ENCODE assay signal across 8 cellular contexts in genomic region chr16:12803203-12804093, GRCh38. TPM values are rescaled to one million over a fixed set of nuclear protein-coding genes. Genes with fewer than 3 reads are reported as not detected.
DNase-seq lines count a peak whose midpoint lies in the region; ATAC-seq and TF ChIP-seq lines count a peak whose summit lies in the region.

CPPED1 (minus strand) TSS chr16:12803887; CDS start chr16:12803776, 111 bp downstream.

- H3K27ac ChIP-seq in hepatocyte (peak within 1 kb of the TSS; percentile 97), vagina (peak within 1 kb of the TSS; percentile 70)

- no peaks in the 10 kb centered on the region for H3K36me3 ChIP-seq in hepatocyte (replicated peaks; ENCODE audit: insufficient read depth, low read depth)
- no peaks in the 10 kb centered on the region for H3K36me3 ChIP-seq in vagina

- H3K27me3 ChIP-seq in hepatocyte (no peaks in the 10 kb centered on the region), vagina (no peaks in the 10 kb centered on the region)

- peak; percentile 51 for DNase-seq in NCI-H187 treated with DMSO at 0.1 percent for 48 hours (lab: John Stamatoyannopoulos, UW)
- peak; percentile 87 for DNase-seq in T-helper 9 cell
- peak; percentile 72 for DNase-seq in astrocyte of the cerebellum (ENCODE audit: low read depth)
- peak; percentile 96 for DNase-seq in hepatocyte (ENCODE audit: low spot score)
- peak; percentile 79 for DNase-seq in renal cortical epithelial cell (ENCODE audit: low read depth)
- DNase-seq in vagina (ENCODE audit: extremely low spot score in 2 of 2), result peak in 1 of 2 donors; percentile 87

- H2AFZ ChIP-seq in hepatocyte, result peak within 1 kb of the TSS; percentile 78

- H3K79me2 ChIP-seq in hepatocyte, result peaks cover 36% of the 10 kb centered on the region

- peak; percentile 74 for ATAC-seq in HG02870 (IDR thresholded peaks at IDR 0.05; ENCODE audit: unreplicated experiment)

- in situ Hi-C loops in astrocyte of the cerebellum (cut with HindIII; ENCODE audit: low sequenced_read_pairs), result no loop called here

- H3K4me1 ChIP-seq in hepatocyte (ENCODE audit: insufficient read depth), result peaks cover 18% of the 10 kb centered on the region
- peaks cover 24% of the 10 kb centered on the region for H3K4me1 ChIP-seq in vagina

- TF ChIP-seq POLR2A in GM15510 (IDR thresholded peaks at IDR 0.05; ENCODE audit: borderline replicate concordance, extremely low read depth, insufficient read length) (peak; percentile 79), vagina (IDR thresholded peaks at IDR 0.05) (no peak)

- H3K4me2 ChIP-seq in hepatocyte, result peak within 1 kb of the TSS; percentile 85

- 5% methylated on average over 51 of the region's 56 CpGs for WGBS in hepatocyte (ENCODE audit: low lambda C conversion rate, missing lambda C conversion rate)

- no peaks in the 10 kb centered on the region for H3K9me2 ChIP-seq in hepatocyte (replicated peaks; ENCODE audit: insufficient read depth)

- H3K9me3 ChIP-seq in hepatocyte (ENCODE audit: low read depth) (no peaks in the 10 kb centered on the region), vagina (no peaks in the 10 kb centered on the region)

- intact Hi-C loops in vagina (cut with DNase I), result no loop called here

- no peak for TF ChIP-seq CTCF in astrocyte of the cerebellum (IDR thresholded peaks at IDR 0.05; ENCODE audit: low read depth, low read length, missing control alignments)
- TF ChIP-seq CTCF in hepatocyte (IDR thresholded peaks at IDR 0.05; ENCODE audit: poor library complexity), result no peak
- no peak for TF ChIP-seq CTCF in vagina (IDR thresholded peaks at IDR 0.05)

- H4K20me1 ChIP-seq in hepatocyte (ENCODE audit: insufficient read depth, poor library complexity, severe bottlenecking), result no peaks in the 10 kb centered on the region

- H3K4me3 ChIP-seq in astrocyte of the cerebellum (ENCODE audit: low read depth, low read length) (peak within 1 kb of the TSS; percentile 63), hepatocyte (peak within 1 kb of the TSS; percentile 60), vagina (peak within 1 kb of the TSS; percentile 62 to 70)

RNA-seq across cellular contexts. Expression of gene CPPED1, which starts in this region (rescaled TPM):
- 27.2 and 29.9 TPM in 2 replicates for total RNA-seq in hepatocyte
- 22.5 and 28.6 TPM in 2 replicates for polyA plus RNA-seq in hepatocyte
- total RNA-seq in renal cortical epithelial cell, result 17.2 and 33.2 TPM in 2 replicates
- 15.2 TPM for total RNA-seq in vagina
